Comparison of ENCODE assay signal across 39 cellular contexts in genomic region chr20:22842793-22843192, GRCh38.
"Had no signal": no experiment of that assay in that cellular context is flagged by ENCODE, and none has a peak within 500 bp of the region (broad histone marks: within the 10 kb centered on the region; RNA-seq: fewer than 3 reads in every experiment).

No MANE protein-coding gene starts in this region.

- FAIRE-seq: astrocyte had no signal

- ATAC-seq: activated naive CD4-positive, alpha-beta T cell treated with anti-CD3 and anti-CD28 coated beads, Interleukin-2, amount 50 U/mL, for 72 hours; activated naive CD8-positive, alpha-beta T cell treated with anti-CD3 and anti-CD28 coated beads, Interleukin-2, amount 50 U/mL, for 24 hours; activated T-cell treated with anti-CD3 and anti-CD28 coated beads, Interleukin-2, amount 50 U/mL, for 4 hours; activated T-cell treated with anti-CD3 and anti-CD28 coated beads, Interleukin-2, amount 50 U/mL, for 72 hours; activated T-helper 17 cell treated with anti-CD3 and anti-CD28 coated beads, Interleukin-2, amount 50 U/mL, for 72 hours; body of pancreas had no signal

- H3K4me3 Mint-ChIP-seq: activated naive CD4-positive, alpha-beta T cell treated with anti-CD3 and anti-CD28 coated beads for 36 hours; activated naive CD4-positive, alpha-beta T cell treated with anti-CD3 and anti-CD28 coated beads, Interleukin-2, amount 10 ng/mL, durations not matched to agents 7 days and 5 days; activated naive CD4-positive, alpha-beta T cell treated with anti-CD3 and anti-CD28 coated beads, Interleukin-2, amount 50 U/mL, for 24 hours; activated naive CD8-positive, alpha-beta T cell; activated naive CD8-positive, alpha-beta T cell treated with anti-CD3 and anti-CD28 coated beads for 36 hours; activated naive CD8-positive, alpha-beta T cell treated with anti-CD3 and anti-CD28 coated beads, Interleukin-2, amount 10 ng/mL, durations not matched to agents 7 days and 5 days; activated naive CD8-positive, alpha-beta T cell treated with anti-CD3 and anti-CD28 coated beads, Interleukin-2, amount 50 U/mL, for 24 hours; activated T-cell treated with anti-CD3 and anti-CD28 coated beads, Interleukin-2, amount 50 U/mL, for 24 hours; activated T-cell treated with anti-CD3 and anti-CD28 coated beads, Interleukin-2, amount 50 U/mL, for 4 hours; activated T-cell treated with anti-CD3 and anti-CD28 coated beads, Interleukin-2, amount 50 U/mL, for 72 hours; activated T-helper 1 cell treated with anti-CD3 and anti-CD28 coated beads, Interleukin-12 subunit alpha, Interleukin-12 subunit beta, Interleukin-2, Interleukin-4 antibody, amounts not matched to agents 30 ng/mL and 10 ng/mL and 1 ng/mL, durations not matched to agents 14 hours and 24 hours and 36 hours; activated T-helper 17 cell treated with anti-CD3 and anti-CD28 coated beads, Interleukin-2, amount 50 U/mL, for 72 hours; brain; central memory CD8-positive, alpha-beta T cell had no signal

- H3K36me3 ChIP-seq: adrenal gland, ascending aorta, brain microvascular endothelial cell, breast epithelium, cardiac muscle cell had no signal

- H3K9me3 Mint-ChIP-seq: activated naive CD4-positive, alpha-beta T cell treated with anti-CD3 and anti-CD28 coated beads, Interleukin-2, amount 10 ng/mL, durations not matched to agents 7 days and 5 days; activated T-helper 1 cell treated with anti-CD3 and anti-CD28 coated beads, Interleukin-12 subunit alpha, Interleukin-12 subunit beta, Interleukin-2, Interleukin-4 antibody, amounts not matched to agents 30 ng/mL and 10 ng/mL and 1 ng/mL, durations not matched to agents 14 hours and 24 hours and 36 hours; activated T-helper 2 cell treated with anti-CD3 and anti-CD28 coated beads, Interferon-gamma antibody, Interleukin-2, Interleukin-4, amounts not matched to agents 10 μg/mL and 5 μg/mL and 100 μg/mL, durations not matched to agents 14 hours and 24 hours and 36 hours had no signal

- DNase-seq: activated effector memory CD4-positive, alpha-beta T cell treated with anti-CD3 and anti-CD28 coated beads, Interleukin-2, amount 50 U/mL, for 16 hours; activated effector memory CD4-positive, alpha-beta T cell treated with Interleukin-2 at 50 U/mL for 16 hours; activated gamma-delta T cell; activated gamma-delta T cell treated with Interleukin-2 at 50 U/mL for 16 hours; activated naive CD4-positive, alpha-beta T cell; activated naive CD4-positive, alpha-beta T cell treated with anti-CD3 and anti-CD28 coated beads for 36 hours; activated naive CD4-positive, alpha-beta T cell treated with anti-CD3 and anti-CD28 coated beads, Interleukin-2, amount 10 ng/mL, durations not matched to agents 7 days and 5 days; activated naive CD4-positive, alpha-beta T cell treated with anti-CD3 and anti-CD28 coated beads, Interleukin-2, amount 50 U/mL, for 16 hours; activated naive CD4-positive, alpha-beta T cell treated with Interleukin-2 at 50 U/mL for 16 hours; activated naive CD8-positive, alpha-beta T cell treated with anti-CD3 and anti-CD28 coated beads for 36 hours; activated naive CD8-positive, alpha-beta T cell treated with anti-CD3 and anti-CD28 coated beads, Interleukin-2, amount 10 ng/mL, durations not matched to agents 7 days and 5 days; activated naive CD8-positive, alpha-beta T cell treated with anti-CD3 and anti-CD28 coated beads, Interleukin-2, amount 50 U/mL, for 24 hours; activated T-cell treated with anti-CD3 and anti-CD28 coated beads, Interleukin-2, amount 50 U/mL, for 1 hour; activated T-cell treated with anti-CD3 and anti-CD28 coated beads, Interleukin-2, amount 50 U/mL, for 24 hours; activated T-cell treated with anti-CD3 and anti-CD28 coated beads, Interleukin-2, amount 50 U/mL, for 4 hours; activated T-cell treated with anti-CD3 and anti-CD28 coated beads, Interleukin-2, amount 50 U/mL, for 48 hours; activated T-cell treated with anti-CD3 and anti-CD28 coated beads, Interleukin-2, amount 50 U/mL, for 72 hours; adrenal gland; amniotic stem cell; amygdala; anterior cingulate cortex; aorta; body of pancreas; brain microvascular endothelial cell; caudate nucleus; central memory CD4-positive, alpha-beta T cell; cerebellar nuclear complex had no signal

- H3K27me3 Mint-ChIP-seq: activated naive CD4-positive, alpha-beta T cell treated with anti-CD3 and anti-CD28 coated beads, Interleukin-2, amount 10 ng/mL, durations not matched to agents 7 days and 5 days; activated naive CD4-positive, alpha-beta T cell treated with anti-CD3 and anti-CD28 coated beads, Interleukin-2, amount 50 U/mL, for 24 hours; activated naive CD8-positive, alpha-beta T cell treated with anti-CD3 and anti-CD28 coated beads for 36 hours; activated naive CD8-positive, alpha-beta T cell treated with anti-CD3 and anti-CD28 coated beads, Interleukin-2, amount 10 ng/mL, durations not matched to agents 7 days and 5 days; activated naive CD8-positive, alpha-beta T cell treated with anti-CD3 and anti-CD28 coated beads, Interleukin-2, amount 50 U/mL, for 24 hours; activated T-cell treated with anti-CD3 and anti-CD28 coated beads, Interleukin-2, amount 50 U/mL, for 24 hours; activated T-helper 17 cell treated with anti-CD3 and anti-CD28 coated beads, Interleukin-2, amount 50 U/mL, for 72 hours; central memory CD8-positive, alpha-beta T cell had no signal

- H3K27ac ChIP-seq: adrenal gland, ascending aorta, body of pancreas, brain microvascular endothelial cell, breast epithelium, cardiac muscle cell had no signal

- H3K9me3 ChIP-seq: adrenal gland, ascending aorta, body of pancreas had no signal

- H3K4me3 ChIP-seq: adrenal gland, ascending aorta, body of pancreas, breast epithelium, cardiac muscle cell had no signal

- H3K36me3 Mint-ChIP-seq: activated naive CD4-positive, alpha-beta T cell treated with anti-CD3 and anti-CD28 coated beads, Interleukin-2, amount 10 ng/mL, durations not matched to agents 7 days and 5 days; activated naive CD4-positive, alpha-beta T cell treated with anti-CD3 and anti-CD28 coated beads, Interleukin-2, amount 50 U/mL, for 24 hours; activated naive CD4-positive, alpha-beta T cell treated with anti-CD3 and anti-CD28 coated beads, Interleukin-2, amount 50 U/mL, for 72 hours; activated naive CD8-positive, alpha-beta T cell; activated naive CD8-positive, alpha-beta T cell treated with anti-CD3 and anti-CD28 coated beads for 36 hours; activated naive CD8-positive, alpha-beta T cell treated with anti-CD3 and anti-CD28 coated beads, Interleukin-2, amount 10 ng/mL, durations not matched to agents 7 days and 5 days; brain had no signal

- H3K27me3 ChIP-seq: adrenal gland, ascending aorta, body of pancreas, brain microvascular endothelial cell, breast epithelium had no signal

- H3K4me1 ChIP-seq: adrenal gland, ascending aorta, body of pancreas, breast epithelium had no signal

- H3K4me1 Mint-ChIP-seq: activated naive CD4-positive, alpha-beta T cell treated with anti-CD3 and anti-CD28 coated beads, Interleukin-2, amount 10 ng/mL, durations not matched to agents 7 days and 5 days; activated naive CD4-positive, alpha-beta T cell treated with anti-CD3 and anti-CD28 coated beads, Interleukin-2, amount 50 U/mL, for 24 hours; activated naive CD8-positive, alpha-beta T cell treated with anti-CD3 and anti-CD28 coated beads for 36 hours; activated naive CD8-positive, alpha-beta T cell treated with anti-CD3 and anti-CD28 coated beads, Interleukin-2, amount 10 ng/mL, durations not matched to agents 7 days and 5 days; activated naive CD8-positive, alpha-beta T cell treated with anti-CD3 and anti-CD28 coated beads, Interleukin-2, amount 50 U/mL, for 24 hours; activated T-helper 17 cell treated with anti-CD3 and anti-CD28 coated beads, Interleukin-2, amount 50 U/mL, for 72 hours; brain; central memory CD8-positive, alpha-beta T cell had no signal

- H3K27ac Mint-ChIP-seq: activated naive CD4-positive, alpha-beta T cell treated with anti-CD3 and anti-CD28 coated beads for 36 hours; activated naive CD4-positive, alpha-beta T cell treated with anti-CD3 and anti-CD28 coated beads, Interleukin-2, amount 10 ng/mL, durations not matched to agents 7 days and 5 days; activated naive CD4-positive, alpha-beta T cell treated with anti-CD3 and anti-CD28 coated beads, Interleukin-2, amount 50 U/mL, for 24 hours; activated naive CD4-positive, alpha-beta T cell treated with anti-CD3 and anti-CD28 coated beads, Interleukin-2, amount 50 U/mL, for 72 hours; activated naive CD8-positive, alpha-beta T cell; activated naive CD8-positive, alpha-beta T cell treated with anti-CD3 and anti-CD28 coated beads for 36 hours; activated naive CD8-positive, alpha-beta T cell treated with anti-CD3 and anti-CD28 coated beads, Interleukin-2, amount 10 ng/mL, durations not matched to agents 7 days and 5 days; activated naive CD8-positive, alpha-beta T cell treated with anti-CD3 and anti-CD28 coated beads, Interleukin-2, amount 50 U/mL, for 24 hours; activated T-cell treated with anti-CD3 and anti-CD28 coated beads, Interleukin-2, amount 50 U/mL, for 24 hours; activated T-cell treated with anti-CD3 and anti-CD28 coated beads, Interleukin-2, amount 50 U/mL, for 72 hours; activated T-helper 1 cell treated with anti-CD3 and anti-CD28 coated beads, Interleukin-12 subunit alpha, Interleukin-12 subunit beta, Interleukin-2, Interleukin-4 antibody, amounts not matched to agents 30 ng/mL and 10 ng/mL and 1 ng/mL, durations not matched to agents 14 hours and 24 hours and 36 hours; activated T-helper 17 cell treated with anti-CD3 and anti-CD28 coated beads, Interleukin-2, amount 50 U/mL, for 72 hours; activated T-helper 2 cell treated with anti-CD3 and anti-CD28 coated beads, Interferon-gamma antibody, Interleukin-2, Interleukin-4, amounts not matched to agents 10 μg/mL and 5 μg/mL and 100 μg/mL, durations not matched to agents 14 hours and 24 hours and 36 hours; brain had no signal
